ENCODE assay signal across 8 cellular contexts in genomic region chr1:13699936-13700520, GRCh38.
DNase-seq lines count a peak whose midpoint lies in the region; TF ChIP-seq lines count a peak whose summit lies in the region.

Gene PRDM2 (plus strand): TSS chr1:13700188. CDS start chr1:13715606, 15,418 bp downstream.

- H3K4me3 ChIP-seq in HAP-1 (peak within 1 kb of the TSS; percentile 52), epithelial cell of esophagus (ENCODE audit: low read length) (peak within 1 kb of the TSS; percentile 58), mucosa of rectum (ENCODE audit: low read length in 2 of 2) (peak within 1 kb of the TSS; percentile 73 to 89)

- H3K36me3 ChIP-seq in HAP-1 (replicated peaks) (no peaks in the 10 kb centered on the region), mucosa of rectum (ENCODE audit: control insufficient read depth in 2 of 2, insufficient read depth in 2 of 2, low read length in 2 of 2) (no peaks in the 10 kb centered on the region)

- in situ Hi-C loops in HAP-1 (cut with MboI; ENCODE audit: low sequenced_read_pairs), result no loop called here

- H3K9me3 ChIP-seq in HAP-1, result peaks cover 6% of the 10 kb centered on the region; the same call in 1 of the 2 replicates
- H3K9me3 ChIP-seq in mucosa of rectum (ENCODE audit: control insufficient read depth in 2 of 2, low read length in 2 of 2), result no peaks in the 10 kb centered on the region

- no peak for TF ChIP-seq CTCF in epithelial cell of esophagus (IDR thresholded peaks at IDR 0.05; ENCODE audit: insufficient read depth, low read depth, low read length, missing control alignments)

- peak; percentile 12 to 61 for DNase-seq in HAP-1 (ENCODE audit: low spot score in 2 of 2)
- DNase-seq in NCI-H2171 treated with DMSO at 0.1 percent for 48 hours (lab: John Stamatoyannopoulos, UW), result peak; percentile 46
- peak; percentile 65 for DNase-seq in activated CD8-positive, alpha-beta memory T cell treated with anti-CD3 and anti-CD28 coated beads, Interleukin-2, amount 50 U/mL, for 4 hours
- DNase-seq in epithelial cell of esophagus (ENCODE audit: low read depth), result peak; percentile 48
- peak; percentile 68 for DNase-seq in stimulated activated CD8-positive, alpha-beta memory T cell treated with anti-CD3 and anti-CD28 coated beads, Interleukin-4, amount 100 ng/mL, for 48 hours
- DNase-seq in HuH-7.5 (ENCODE audit: low spot score), result no peak

- TF ChIP-seq POLR2A in GM10847 (IDR thresholded peaks at IDR 0.05; ENCODE audit: extremely low read depth, insufficient read length), result peak; percentile 74

- H3K4me1 ChIP-seq in HAP-1, result peaks cover 6% of the 10 kb centered on the region
- peaks cover 0 to 5% of the 10 kb centered on the region in 2 donors for H3K4me1 ChIP-seq in mucosa of rectum (ENCODE audit: control insufficient read depth in 2 of 2, insufficient read depth in 2 of 2, low read length in 2 of 2)

- H3K27ac ChIP-seq in mucosa of rectum (ENCODE audit: low read depth in 2 of 2, low read length in 2 of 2), result peak within 1 kb of the TSS; percentile 79 to 89

- no peaks in the 10 kb centered on the region for H3K27me3 ChIP-seq in HAP-1 (ENCODE audit: low read depth)
- H3K27me3 ChIP-seq in mucosa of rectum (ENCODE audit: control insufficient read depth in 2 of 2, insufficient read depth in 2 of 2, low read length in 2 of 2), result peaks cover 0 to 2% of the 10 kb centered on the region in 2 donors

- H3K9ac ChIP-seq in mucosa of rectum (ENCODE audit: low read depth in 1 of 2, low read length in 2 of 2), result peak within 1 kb of the TSS; percentile 78 to 82
